Comparison of ENCODE assay signal across 10 cellular contexts in the genomic region with DNA sequence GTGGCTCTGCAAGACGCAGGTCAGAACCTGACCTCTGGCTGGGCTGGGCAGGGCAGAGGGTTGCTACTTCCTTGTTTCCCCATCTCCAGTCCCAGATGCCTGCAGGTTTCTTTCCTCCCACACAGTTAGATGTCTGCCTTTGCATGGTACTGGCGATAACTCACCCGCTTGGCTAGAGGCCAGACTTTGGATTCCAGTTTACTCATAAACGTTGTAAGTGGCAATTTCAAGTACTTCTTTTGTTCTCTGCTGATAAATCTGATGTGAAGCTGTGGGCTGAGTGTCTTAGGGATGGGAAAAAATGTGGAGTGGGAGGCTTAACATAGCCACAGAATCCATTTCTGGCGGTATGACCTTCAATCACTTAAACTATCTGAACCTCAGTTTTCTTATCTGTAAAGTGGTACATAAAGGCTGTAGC.
DNase-seq lines count a peak whose midpoint lies in the region; ATAC-seq and TF ChIP-seq lines count a peak whose summit lies in the region.
"Had no signal": no experiment of that assay in that cellular context is flagged by ENCODE, and none has a peak within 500 bp of the region (broad histone marks: within the 10 kb centered on the region; RNA-seq: fewer than 3 reads in every experiment).

No MANE protein-coding gene starts in this region.

- no peak for ATAC-seq in GM21717 (IDR thresholded peaks at IDR 0.05; ENCODE audit: unreplicated experiment)
- ATAC-seq in stimulated activated naive CD8-positive, alpha-beta T cell treated with anti-CD3 and anti-CD28 coated beads, Interleukin-15, Interleukin-2, amounts not matched to agents 100 U/mL and 50 U/mL, for 24 hours = no peak
- ATAC-seq in GM19463 (IDR thresholded peaks at IDR 0.05; ENCODE audit: unreplicated experiment) = no peak

- TF ChIP-seq CTCF in AG09309 (IDR thresholded peaks at IDR 0.05; ENCODE audit: control insufficient read depth, insufficient read depth, low read depth, low read length, missing control alignments) = no peak
- no peak for TF ChIP-seq CTCF in fibroblast of villous mesenchyme (IDR thresholded peaks at IDR 0.05; ENCODE audit: insufficient read depth, low read depth, low read length)

- no peak overlapping the region for H3K4me3 ChIP-seq in AG09309 (ENCODE audit: control insufficient read depth, low read depth, low read length)
- no peak overlapping the region for H3K4me3 ChIP-seq in fibroblast of villous mesenchyme (ENCODE audit: low read depth, low read length)

- DNase-seq in AG09309 (ENCODE audit: low read depth) (peak; percentile 77), HT1080 (ENCODE audit: low read depth) (peak; percentile 55), RKO (ENCODE audit: low spot score) (peak; percentile 77), fibroblast of villous mesenchyme (ENCODE audit: low read depth) (peak; percentile 13)
- no peak for DNase-seq in stimulated activated naive CD8-positive, alpha-beta T cell treated with anti-CD3 and anti-CD28 coated beads, Interleukin-15, Interleukin-2, amounts not matched to agents 100 U/mL and 50 U/mL, for 24 hours
- no peak for DNase-seq in activated naive CD4-positive, alpha-beta T cell (lab: John Stamatoyannopoulos, UW)
- DNase-seq: CD4-positive, alpha-beta T cell; NCI-H2171 had no signal

Comparison
In these comparisons a context has a peak if more than half of its experiments do, and no peak if none do; other contexts are left out.
1. DNase-seq: peak in AG09309 (single experiment), HT1080 (single experiment), RKO (single experiment) and fibroblast of villous mesenchyme (single experiment); none in stimulated activated naive CD8-positive, alpha-beta T cell treated with anti-CD3 and anti-CD28 coated beads, Interleukin-15, Interleukin-2, amounts not matched to agents 100 U/mL and 50 U/mL, for 24 hours (single experiment) and activated naive CD4-positive, alpha-beta T cell (0 of 4).